9 cellular contexts compared by ENCODE assay signal in the genomic region with DNA sequence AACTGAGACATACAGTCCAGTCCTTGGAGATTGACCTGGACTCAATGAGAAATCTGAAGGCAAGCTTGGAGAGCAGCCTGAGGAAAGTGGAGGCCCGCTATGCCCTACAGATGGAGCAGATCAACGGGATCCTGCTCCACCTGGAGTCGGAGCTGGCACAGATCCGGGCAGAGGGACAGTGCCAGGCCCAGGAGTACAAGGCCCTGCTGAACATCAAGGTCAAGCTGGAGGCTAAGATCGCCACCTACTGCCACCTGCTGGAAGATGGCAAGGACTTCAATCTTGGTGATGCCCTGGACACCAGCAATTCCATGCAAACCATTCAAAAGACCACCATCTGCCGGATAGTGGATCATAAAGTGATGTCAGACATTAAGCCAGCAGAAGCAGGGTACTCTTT. TPM values are rescaled to one million over a fixed set of nuclear protein-coding genes. Genes with fewer than 3 reads are reported as not detected.
DNase-seq lines count a peak whose midpoint lies in the region; ATAC-seq and TF ChIP-seq lines count a peak whose summit lies in the region.
"Had no signal": no experiment of that assay in that cellular context is flagged by ENCODE, and none has a peak within 500 bp of the region (broad histone marks: within the 10 kb centered on the region; RNA-seq: fewer than 3 reads in every experiment).

No MANE protein-coding gene starts in this region.

- H3K27me3 ChIP-seq in Loucy (ENCODE audit: insufficient read depth, low read length, poor library complexity, severe bottlenecking) (no peaks in the 10 kb centered on the region), neural progenitor cell (no peaks in the 10 kb centered on the region)

- H3K4me1 ChIP-seq in Loucy (ENCODE audit: insufficient read depth, low read length, poor library complexity, severe bottlenecking) = no peaks in the 10 kb centered on the region
- H3K4me1 ChIP-seq in neural progenitor cell = no peaks in the 10 kb centered on the region

- H2AFZ ChIP-seq in Loucy (ENCODE audit: low read length) = no peak overlapping the region
- no peak overlapping the region for H2AFZ ChIP-seq in neural progenitor cell (replicated peaks)

- H3K9me3 ChIP-seq in Loucy (ENCODE audit: insufficient read depth, low read depth, low read length) (no peaks in the 10 kb centered on the region), neural progenitor cell (ENCODE audit: low read depth) (no peaks in the 10 kb centered on the region)

- H3K79me2 ChIP-seq in Loucy (ENCODE audit: insufficient read depth, low read length) = no peaks in the 10 kb centered on the region
- H3K79me2 ChIP-seq in neural progenitor cell (ENCODE audit: low read depth) = no peaks in the 10 kb centered on the region

- DNase-seq in NCI-H146 (lab: John Stamatoyannopoulos, UW) = peak; percentile 13
- DNase-seq in NCI-H146 treated with DMSO at 0.1 percent for 48 hours (lab: John Stamatoyannopoulos, UW; ENCODE audit: unreplicated experiment) = no peak
- DNase-seq in amniotic epithelial cell (ENCODE audit: low read depth) = peak; percentile 28
- peak; percentile 13 for DNase-seq in neural progenitor cell (ENCODE audit: low spot score)
- DNase-seq in 8988T = no peak

- H3K4me2 ChIP-seq in Loucy (ENCODE audit: low read depth, low read length, poor library complexity, severe bottlenecking) = no peak overlapping the region
- no peak overlapping the region for H3K4me2 ChIP-seq in neural progenitor cell

- H3K4me3 ChIP-seq in Loucy (ENCODE audit: low read length, poor library complexity, severe bottlenecking) (no peak overlapping the region), neural progenitor cell (no peak overlapping the region)

- H3K36me3 ChIP-seq in Loucy (ENCODE audit: insufficient read depth, low read length) (no peaks in the 10 kb centered on the region), neural progenitor cell (no peaks in the 10 kb centered on the region)

- no peaks in the 10 kb centered on the region for H4K20me1 ChIP-seq in Loucy (ENCODE audit: insufficient read depth, low read length, poor library complexity, severe bottlenecking)
- no peaks in the 10 kb centered on the region for H4K20me1 ChIP-seq in neural progenitor cell (ENCODE audit: low read depth)

- H3K4me1 Mint-ChIP-seq in neural progenitor cell = no peaks in the 10 kb centered on the region

- H3K27me3 Mint-ChIP-seq in neural progenitor cell (ENCODE audit: insufficient read depth, low read depth) = peaks cover 4% of the 10 kb centered on the region

- peaks cover 29% of the 10 kb centered on the region for H3K9me3 Mint-ChIP-seq in neural progenitor cell
- H3K9me3 Mint-ChIP-seq: CD8-positive, alpha-beta T cell had no signal

- H3F3A ChIP-seq in Loucy (ENCODE audit: low read depth) = no peaks in the 10 kb centered on the region
- no peaks in the 10 kb centered on the region for H3F3A ChIP-seq in neural progenitor cell (ENCODE audit: low read depth)

- no peak overlapping the region for H3K9ac ChIP-seq in Loucy (ENCODE audit: low read depth, low read length, poor library complexity, severe bottlenecking)
- H3K9ac ChIP-seq in neural progenitor cell = no peak overlapping the region

- H3K27ac ChIP-seq in neural progenitor cell = no peak overlapping the region

- TF ChIP-seq CTCF in Loucy (conservative IDR thresholded peaks at IDR 0.05; ENCODE audit: low read length) (peak; percentile 54), neural progenitor cell (IDR thresholded peaks at IDR 0.05) (peak; percentile 37)

- no peak overlapping the region for H3K27ac Mint-ChIP-seq in neural progenitor cell
- H3K27ac Mint-ChIP-seq: CD8-positive, alpha-beta T cell had no signal

- no peaks in the 10 kb centered on the region for H3K36me3 Mint-ChIP-seq in neural progenitor cell
- H3K36me3 Mint-ChIP-seq: CD8-positive, alpha-beta T cell had no signal

- no peak overlapping the region for H3K4me3 Mint-ChIP-seq in neural progenitor cell
- H3K4me3 Mint-ChIP-seq: CD8-positive, alpha-beta T cell had no signal

- no peaks in the 10 kb centered on the region for H3K9me2 ChIP-seq in Loucy (replicated peaks; ENCODE audit: low read depth, low read length)

- ATAC-seq in GM18873 (IDR thresholded peaks at IDR 0.05; ENCODE audit: low FRiP score, unreplicated experiment) (no peak), HG02678 (IDR thresholded peaks at IDR 0.05; ENCODE audit: unreplicated experiment) (no peak)
- ATAC-seq: CD8-positive, alpha-beta T cell had no signal

RNA-seq across cellular contexts. Expression of a gene that starts 20.4 kb away (rescaled TPM):
- 0.04 and 0.28 TPM in 2 replicates for total RNA-seq in neural progenitor cell (ENCODE audit: low replicate concordance)

Comparison
In these comparisons a context has a peak if more than half of its experiments do, and no peak if none do; other contexts are left out.
1. DNase-seq: peak in NCI-H146 (single experiment), amniotic epithelial cell (single experiment) and neural progenitor cell (single experiment); none in NCI-H146 treated with DMSO at 0.1 percent for 48 hours (single experiment) and 8988T (single experiment).